Comparison of ENCODE assay signal across 19 cellular contexts in the genomic region with DNA sequence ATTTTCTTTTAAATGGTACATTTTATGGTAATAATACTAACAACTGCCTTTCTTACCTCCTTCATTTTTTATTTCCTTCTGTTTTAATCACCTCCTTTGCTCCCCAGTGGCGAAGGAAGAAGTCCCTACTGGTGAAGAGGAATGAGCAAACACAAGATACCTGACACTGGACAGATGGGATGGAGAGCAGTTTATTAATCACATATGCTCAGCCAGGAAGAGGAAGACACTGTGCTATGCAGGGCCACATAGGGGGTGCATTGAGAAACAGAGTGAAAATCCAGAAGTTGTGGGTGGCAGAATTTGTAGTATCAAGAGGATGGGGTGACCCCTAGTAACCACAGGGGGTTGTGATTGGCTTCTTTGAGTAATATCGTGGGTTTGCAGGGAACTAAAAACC.
"Had no signal": no experiment of that assay in that cellular context is flagged by ENCODE, and none has a peak within 500 bp of the region (broad histone marks: within the 10 kb centered on the region; RNA-seq: fewer than 3 reads in every experiment).

No MANE protein-coding gene starts in this region.

- DNase-seq: activated CD4-positive, alpha-beta T cell treated with anti-CD3 and anti-CD28 coated beads, Interleukin-2, amount 10 ng/mL, durations not matched to agents 7 days and 5 days; activated CD4-positive, CD25-positive, alpha-beta regulatory T cell treated with anti-CD3 and anti-CD28 coated beads, Interleukin-2, amount 50 U/mL, for 72 hours; activated CD8-positive, alpha-beta memory T cell treated with anti-CD3 and anti-CD28 coated beads, Interleukin-2, amount 10 ng/mL, durations not matched to agents 7 days and 5 days; activated CD8-positive, alpha-beta T cell treated with anti-CD3 and anti-CD28 coated beads for 36 hours; activated effector memory CD4-positive, alpha-beta T cell treated with anti-CD3 and anti-CD28 coated beads, Interleukin-2, amount 50 U/mL, for 16 hours; activated naive CD4-positive, alpha-beta T cell treated with anti-CD3 and anti-CD28 coated beads, Interleukin-2, amount 50 U/mL, for 16 hours; activated naive CD8-positive, alpha-beta T cell treated with anti-CD3 and anti-CD28 coated beads, Interleukin-2, amount 50 U/mL, for 24 hours; activated T-cell treated with anti-CD3 and anti-CD28 coated beads for 4 hours; body of pancreas; dermis blood vessel endothelial cell; effector CD8-positive, alpha-beta T cell; head of caudate nucleus; islet precursor cell; left cardiac atrium; ovary; psoas muscle; stimulated activated CD4-positive, alpha-beta T cell treated with anti-CD3 and anti-CD28 coated beads, Interleukin-1b, Interleukin-23, amount 100 ng/mL, for 48 hours; substantia nigra; thyroid gland had no signal
